In genomic region chr22:35276019-35276418, GRCh38 we compare ENCODE assay signal across 22 cellular contexts.
"Had no signal": no experiment of that assay in that cellular context is flagged by ENCODE, and none has a peak within 500 bp of the region (broad histone marks: within the 10 kb centered on the region; RNA-seq: fewer than 3 reads in every experiment).

No MANE protein-coding gene starts in this region.

- H3K27me3 Mint-ChIP-seq: naive B cell; stimulated activated memory B cell treated with anti-CD40 and anti-IgM and Interleukin-4, amounts not matched to agents 10 μg/mL and 1 μg/mL and 100 μg/mL, for 72 hours had no signal

- ATAC-seq: left colon; left lung; natural killer cell; psoas muscle; right lobe of liver; stimulated activated memory B cell treated with anti-CD40 and anti-IgM and Interleukin-4, amounts not matched to agents 10 μg/mL and 1 μg/mL and 100 μg/mL, for 72 hours; upper lobe of right lung had no signal

- H3K27ac Mint-ChIP-seq: mesothelial cell of epicardium; naive B cell; natural killer cell; nephron progenitor cell; neural progenitor cell; stimulated activated memory B cell treated with anti-CD40 and anti-IgM and Interleukin-4, amounts not matched to agents 10 μg/mL and 1 μg/mL and 100 μg/mL, for 72 hours had no signal

- FAIRE-seq: keratinocyte had no signal

- H3K9me3 Mint-ChIP-seq: mesothelial cell of epicardium; naive B cell; natural killer cell; nephron progenitor cell; neural progenitor cell; stimulated activated memory B cell treated with anti-CD40 and anti-IgM and Interleukin-4, amounts not matched to agents 10 μg/mL and 1 μg/mL and 100 μg/mL, for 72 hours had no signal

- H3K36me3 Mint-ChIP-seq: natural killer cell had no signal

- H3K4me1 Mint-ChIP-seq: mesothelial cell of epicardium, nephron progenitor cell, neural progenitor cell had no signal

- DNase-seq: hippocampal formation; kidney glomerular epithelial cell; left colon; left lung; mesendoderm; naive B cell; natural killer cell; nephron progenitor cell; occipital lobe; psoas muscle; right lobe of liver; stimulated activated CD4-positive, alpha-beta T cell treated with anti-CD3 and anti-CD28 coated beads, Interleukin-2, amount 100 ng/mL, for 48 hours; stimulated activated CD4-positive, alpha-beta T cell treated with anti-CD3 and anti-CD28 coated beads, Interleukin-4, amount 100 ng/mL, for 4 hours; stimulated activated CD8-positive, alpha-beta memory T cell treated with anti-CD3 and anti-CD28 coated beads, Interleukin-4, amount 100 ng/mL, for 48 hours; stimulated activated naive CD4-positive, alpha-beta T cell treated with Interleukin-2 at 50 U/mL for 16 hours; tibial artery; upper lobe of right lung; uterus had no signal

- H3K4me3 Mint-ChIP-seq: mesothelial cell of epicardium; naive B cell; natural killer cell; nephron progenitor cell; neural progenitor cell; stimulated activated memory B cell treated with anti-CD40 and anti-IgM and Interleukin-4, amounts not matched to agents 10 μg/mL and 1 μg/mL and 100 μg/mL, for 72 hours had no signal
